In genomic region chr2:53654364-53654763, GRCh38 we compare ENCODE assay signal across 23 cellular contexts.
DNase-seq lines count a peak whose midpoint lies in the region; ATAC-seq and TF ChIP-seq lines count a peak whose summit lies in the region.
"Had no signal": no experiment of that assay in that cellular context is flagged by ENCODE, and none has a peak within 500 bp of the region (broad histone marks: within the 10 kb centered on the region; RNA-seq: fewer than 3 reads in every experiment).

No MANE protein-coding gene starts in this region.

- H3K27ac ChIP-seq in sigmoid colon, result peak overlapping the region in 2 of 4 donors; percentile 57 to 68
- H3K27ac ChIP-seq: A549; BLaER1 treated with 17β-estradiol and CSF1 and Interleukin-3, amounts not matched to agents 10 nM and 100 nM had no signal

- intact Hi-C loops in mucosa of descending colon (cut with DNase I, micrococcal nuclease), result no loop called here
- intact Hi-C loops in sigmoid colon (cut with DNase I), result loop anchor here (5.0 to 10.0 kb wide), 2 partner anchors 90 to 167 kb away; no protein-coding TSS in a partner anchor

- H3K27me3 ChIP-seq in sigmoid colon, result no peaks in the 10 kb centered on the region
- H3K27me3 ChIP-seq: BE2C; BLaER1 treated with 17β-estradiol and CSF1 and Interleukin-3, amounts not matched to agents 10 nM and 100 nM had no signal

- 90 to 94% methylated on average over 1 of the region's 1 CpG for WGBS in sigmoid colon, 2 donors

- H3K9me3 ChIP-seq in mucosa of descending colon (no peaks in the 10 kb centered on the region), sigmoid colon (no peaks in the 10 kb centered on the region)
- H3K9me3 ChIP-seq: A549, BE2C had no signal

- peak; percentile 74 to 95 (median 84) for TF ChIP-seq EP300 in sigmoid colon (IDR thresholded peaks at IDR 0.05)

- ATAC-seq in mucosa of descending colon (peak; percentile 67), GM21529 (IDR thresholded peaks at IDR 0.05; ENCODE audit: unreplicated experiment) (no peak), GM19351 (IDR thresholded peaks at IDR 0.05; ENCODE audit: unreplicated experiment) (no peak)
- ATAC-seq: A549, GM12878 had no signal

- H3K4me3 ChIP-seq in fibroblast of villous mesenchyme (ENCODE audit: low read depth, low read length) (no peak overlapping the region), mucosa of descending colon (no peak overlapping the region), sigmoid colon (no peak overlapping the region)
- H3K4me3 ChIP-seq: A549; BLaER1 treated with 17β-estradiol and CSF1 and Interleukin-3, amounts not matched to agents 10 nM and 100 nM; GM12878 had no signal

- TF ChIP-seq CTCF in fibroblast of villous mesenchyme (IDR thresholded peaks at IDR 0.05; ENCODE audit: insufficient read depth, low read depth, low read length) (no peak), mucosa of descending colon (IDR thresholded peaks at IDR 0.05) (no peak), sigmoid colon (IDR thresholded peaks at IDR 0.05) (no peak)

- H3K36me3 ChIP-seq in mucosa of descending colon (ENCODE audit: low read depth) (no peaks in the 10 kb centered on the region), sigmoid colon (no peaks in the 10 kb centered on the region)
- H3K36me3 ChIP-seq: BE2C; BLaER1 treated with 17β-estradiol and CSF1 and Interleukin-3, amounts not matched to agents 10 nM and 100 nM had no signal

- no peaks in the 10 kb centered on the region for H3K4me1 ChIP-seq in mucosa of descending colon (ENCODE audit: low read depth)
- H3K4me1 ChIP-seq in sigmoid colon, result peaks cover 0 to 30% (median 21%) of the 10 kb centered on the region in 4 donors
- H3K4me1 ChIP-seq: A549; BE2C; BLaER1 treated with 17β-estradiol and CSF1 and Interleukin-3, amounts not matched to agents 10 nM and 100 nM had no signal

- no peak for TF ChIP-seq POLR2A in sigmoid colon (IDR thresholded peaks at IDR 0.05)

- DNase-seq in SK-N-DZ (ENCODE audit: low spot score) (peak; percentile 12), fibroblast of villous mesenchyme (ENCODE audit: low read depth) (peak; percentile 18), mucosa of descending colon (no peak), sigmoid colon (peak; percentile 73), inferior parietal cortex (ENCODE audit: extremely low spot score) (no peak), NCI-H2081 treated with DMSO at 0.1 percent for 48 hours (lab: John Stamatoyannopoulos, UW) (no peak)
- DNase-seq: 8988T; ACHN; AML-193; BE2C; CD4-positive, alpha-beta T cell; CD8-positive, alpha-beta memory T cell; DMS 273 treated with DMSO at 0.1 percent for 48 hours; DMS79; EL; GDM1; H7; HCEC 1CT had no signal

Comparison
In these comparisons a context has a peak if more than half of its experiments do, and no peak if none do; other contexts are left out.
1. DNase-seq: peak in SK-N-DZ (single experiment), fibroblast of villous mesenchyme (single experiment) and sigmoid colon (single experiment); none in mucosa of descending colon (0 of 3), inferior parietal cortex (single experiment) and NCI-H2081 treated with DMSO at 0.1 percent for 48 hours (single experiment).